ENCODE assay signal across 9 cellular contexts in genomic region chr5:77209495-77210090, GRCh38. TPM values are rescaled to one million over a fixed set of nuclear protein-coding genes. Genes with fewer than 3 reads are reported as not detected.
DNase-seq lines count a peak whose midpoint lies in the region; ATAC-seq, FAIRE-seq and TF ChIP-seq lines count a peak whose summit lies in the region.
"Had no signal": no experiment of that assay in that cellular context is flagged by ENCODE, and none has a peak within 500 bp of the region (broad histone marks: within the 10 kb centered on the region; RNA-seq: fewer than 3 reads in every experiment).

No MANE protein-coding gene starts in this region.

- no peaks in the 10 kb centered on the region for H4K20me1 ChIP-seq in OCI-LY3 (ENCODE audit: insufficient read depth, low read length)

- H3K9me3 Mint-ChIP-seq in Caco-2 (ENCODE audit: unreplicated experiment): no peaks in the 10 kb centered on the region

- intact Hi-C loops in Caco-2 (cut with micrococcal nuclease; ENCODE audit: unreplicated experiment): no loop called here
- intact Hi-C loops in esophagus squamous epithelium (cut with DNase I): no loop called here
- intact Hi-C loops in pancreas (cut with DNase I): no loop called here

- CTCF ChIA-PET in Caco-2 (lab: Charles Lee): interaction anchor here (0.6 kb wide), 2 partner anchors 226 to 227 kb away, joined by 3 to 5 read pairs; no protein-coding TSS in a partner anchor

- no peak overlapping the region for H3K4me3 ChIP-seq in Caco-2 (ENCODE audit: low read depth, low read length)
- peak overlapping the region; percentile 74 for H3K4me3 ChIP-seq in OCI-LY3 (ENCODE audit: low read length)
- peak overlapping the region in 3 of 4 donors; percentile 46 to 75 (median 59) for H3K4me3 ChIP-seq in esophagus squamous epithelium
- H3K4me3 ChIP-seq in pancreas: peak overlapping the region in 2 of 4 donors; percentile 51 to 63

- BruUV-seq in Caco-2 (replicated peaks; lab: Mats Ljungman, UMichigan): no TSS peak

- H3K79me2 ChIP-seq in OCI-LY3 (ENCODE audit: low read length): no peaks in the 10 kb centered on the region

- H2AFZ ChIP-seq in OCI-LY3 (ENCODE audit: low read depth, low read length): peak overlapping the region; percentile 15; the same call in 1 of the 2 replicates

- H3K4me3 Mint-ChIP-seq in Caco-2 (ENCODE audit: unreplicated experiment): peak overlapping the region; percentile 58

- H3K27ac ChIP-seq in OCI-LY3 (ENCODE audit: low read length) (no peak overlapping the region), esophagus squamous epithelium (peak overlapping the region in 1 of 4 donors; percentile 64), pancreas (no peak overlapping the region)

- no peaks in the 10 kb centered on the region; the same call in 1 of the 2 replicates for H3K27me3 ChIP-seq in Caco-2 (replicated peaks; ENCODE audit: control insufficient read depth, insufficient read depth, low read length)
- peaks cover 8% of the 10 kb centered on the region for H3K27me3 ChIP-seq in OCI-LY3 (ENCODE audit: low read depth, low read length)
- H3K27me3 ChIP-seq in esophagus squamous epithelium: peaks cover 0 to 68% (median 9%) of the 10 kb centered on the region in 4 donors
- H3K27me3 ChIP-seq in pancreas: peaks cover 0 to 7% (median 0%) of the 10 kb centered on the region in 4 donors

- H3K36me3 ChIP-seq in Caco-2 (ENCODE audit: control insufficient read depth, insufficient read depth, low read length): no peaks in the 10 kb centered on the region
- H3K36me3 ChIP-seq in OCI-LY3 (replicated peaks; ENCODE audit: low read depth, low read length): no peaks in the 10 kb centered on the region
- no peaks in the 10 kb centered on the region for H3K36me3 ChIP-seq in esophagus squamous epithelium
- no peaks in the 10 kb centered on the region for H3K36me3 ChIP-seq in pancreas

- no peak overlapping the region for H3K27ac Mint-ChIP-seq in Caco-2 (ENCODE audit: unreplicated experiment)

- H3K4me1 Mint-ChIP-seq in Caco-2 (ENCODE audit: low read depth, unreplicated experiment): no peaks in the 10 kb centered on the region

- H3K36me3 Mint-ChIP-seq in Caco-2 (ENCODE audit: insufficient read depth, unreplicated experiment): no peaks in the 10 kb centered on the region

- FAIRE-seq in frontal cortex (lab: Jason Lieb, UNC) (no peak), pancreas (lab: Jason Lieb, UNC) (no peak)

- WGBS in esophagus squamous epithelium, 2 donors: 71 to 74% methylated on average over 7 to 13 of the region's 14 CpGs
- 83 to 86% methylated on average over 14 of the region's 14 CpGs for whole genome bisulfite sequencing in pancreas, 2 donors

- no peak overlapping the region for H3K9ac ChIP-seq in OCI-LY3 (ENCODE audit: low read length)

- POLR2A ChIA-PET in Caco-2 (lab: Charles Lee): no interaction called here

- DNase-seq in Caco-2 (no peak), esophagus squamous epithelium (lab: John Stamatoyannopoulos, UW) (no peak), retina (peak; percentile 50), frontal cortex (ENCODE audit: low spot score in 2 of 2) (no peak), dermis blood vessel endothelial cell (no peak), pancreas (no peak)
- no peak for DNase-seq in activated effector memory CD4-positive, alpha-beta T cell treated with Interleukin-2 at 50 U/mL for 16 hours
- DNase-seq: activated CD4-positive, alpha-beta T cell treated with anti-CD3 and anti-CD28 coated beads, Interleukin-2, amount 50 U/mL, for 1 hour had no signal

- H3K4me1 ChIP-seq in Caco-2: no peaks in the 10 kb centered on the region
- no peaks in the 10 kb centered on the region for H3K4me1 ChIP-seq in OCI-LY3 (ENCODE audit: low read length)
- H3K4me1 ChIP-seq in esophagus squamous epithelium: peaks cover 4 to 16% (median 9%) of the 10 kb centered on the region in 3 donors
- no peaks in the 10 kb centered on the region for H3K4me1 ChIP-seq in pancreas

- ATAC-seq in pancreas: no peak

- TF ChIP-seq POLR2A in esophagus squamous epithelium (IDR thresholded peaks at IDR 0.05): no peak

- TF ChIP-seq CTCF in Caco-2 (IDR thresholded peaks at IDR 0.05; ENCODE audit: insufficient read depth in 1 of 2, low read depth in 1 of 2, low read length in 1 of 2, severe bottlenecking in 1 of 2, unreplicated experiment in 1 of 2) (no peak), OCI-LY3 (IDR thresholded peaks at IDR 0.05; ENCODE audit: low read depth, low read length) (no peak), esophagus squamous epithelium (IDR thresholded peaks at IDR 0.05) (no peak), pancreas (IDR thresholded peaks at IDR 0.05) (no peak)

- peaks cover 4% of the 10 kb centered on the region for H3K27me3 Mint-ChIP-seq in Caco-2 (ENCODE audit: insufficient read depth, unreplicated experiment)

- H3K4me2 ChIP-seq in OCI-LY3 (ENCODE audit: low read length): peak overlapping the region; percentile 71

- H3K9me3 ChIP-seq in Caco-2 (no peaks in the 10 kb centered on the region; the same call in 1 of the 2 replicates), OCI-LY3 (ENCODE audit: insufficient read depth, low read length) (no peaks in the 10 kb centered on the region), esophagus squamous epithelium (no peaks in the 10 kb centered on the region), pancreas (no peaks in the 10 kb centered on the region)

RNA-seq across cellular contexts. Expression of gene PDE8B, which starts 0.9 kb away (rescaled TPM):
- total RNA-seq in Caco-2 (2022) (0.86 and 1.9 TPM in 2 replicates), esophagus squamous epithelium (1 to 10 TPM in 2 of 4 donors, under 1 TPM in 1, not detected in 1; 0.79 to 2.7 (median 1.4) TPM), frontal cortex (7.3 TPM), dermis blood vessel endothelial cell (under 0.01 TPM in 2 replicates), pancreas (1 to 10 TPM; 5.0 to 7.7 (median 6.9) TPM)
- 10 to 100 TPM in 1 of 2 donors, 1 to 10 TPM in 1; 2.9 to 11.9 TPM for polyA plus RNA-seq in pancreas
